Comparison of ENCODE assay signal across 24 cellular contexts in genomic region chr3:52693071-52693470, GRCh38. TPM values are rescaled to one million over a fixed set of nuclear protein-coding genes. Genes with fewer than 3 reads are reported as not detected.
A peak's percentile ranks its signal among the peaks of the same experiment; 100 is the strongest.
DNase-seq lines count a peak whose midpoint lies in the region; ATAC-seq, FAIRE-seq and TF ChIP-seq lines count a peak whose summit lies in the region.
"Had no signal": no experiment of that assay in that cellular context is flagged by ENCODE, and none has a peak within 500 bp of the region (broad histone marks: within the 10 kb centered on the region; RNA-seq: fewer than 3 reads in every experiment).

No MANE protein-coding gene starts in this region.

- H3K4me1 ChIP-seq in smooth muscle cell (ENCODE audit: low read depth): peaks cover 2% of the 10 kb centered on the region
- H3K4me1 ChIP-seq: Peyer's patch, sigmoid colon, SJCRH30, tibial artery had no signal

- no peaks in the 10 kb centered on the region for H3K27me3 Mint-ChIP-seq in activated T-cell treated with anti-CD3 and anti-CD28 coated beads, Interleukin-2, amount 50 U/mL, for 72 hours (ENCODE audit: low read depth)
- H3K27me3 Mint-ChIP-seq in T-cell: no peaks in the 10 kb centered on the region
- no peaks in the 10 kb centered on the region for H3K27me3 Mint-ChIP-seq in central memory CD8-positive, alpha-beta T cell
- H3K27me3 Mint-ChIP-seq: CD4-positive, alpha-beta T cell had no signal

- no peaks in the 10 kb centered on the region for H3K9me3 ChIP-seq in smooth muscle cell (replicated peaks; ENCODE audit: low read depth)
- H3K9me3 ChIP-seq: body of pancreas, Peyer's patch, sigmoid colon, SJCRH30, tibial artery had no signal

- H3K9ac ChIP-seq in smooth muscle cell (ENCODE audit: low read depth): no peak overlapping the region

- H4K20me1 ChIP-seq in smooth muscle cell (ENCODE audit: low read depth): peaks cover 14% of the 10 kb centered on the region

- no peak overlapping the region for H3K4me3 ChIP-seq in smooth muscle cell
- H3K4me3 ChIP-seq: body of pancreas, Peyer's patch, sigmoid colon, SJCRH30, tibial artery had no signal

- H2AFZ ChIP-seq in smooth muscle cell (ENCODE audit: low read depth): no peak overlapping the region

- peaks cover 24% of the 10 kb centered on the region for H3K79me2 ChIP-seq in smooth muscle cell (ENCODE audit: low read depth)

- peaks cover 55% of the 10 kb centered on the region for H3F3A ChIP-seq in smooth muscle cell (ENCODE audit: low read depth)

- peaks cover 46% of the 10 kb centered on the region for H3K36me3 ChIP-seq in smooth muscle cell (ENCODE audit: low read depth)

- no peak for ATAC-seq in activated T-cell treated with anti-CD3 and anti-CD28 coated beads, Interleukin-2, amount 50 U/mL, for 72 hours (replicated peaks in 1 of 2)
- no peak for ATAC-seq in T-cell (replicated peaks in 1 of 4)
- ATAC-seq in central memory CD8-positive, alpha-beta T cell (replicated peaks; ENCODE audit: extremely low read depth, poor library complexity, severe bottlenecking): no peak
- ATAC-seq: body of pancreas had no signal

- H3K27ac Mint-ChIP-seq in activated T-cell treated with anti-CD3 and anti-CD28 coated beads, Interleukin-2, amount 50 U/mL, for 72 hours: peak overlapping the region; percentile 25
- H3K27ac Mint-ChIP-seq in T-cell: peak overlapping the region; percentile 17 to 32
- H3K27ac Mint-ChIP-seq in central memory CD8-positive, alpha-beta T cell (ENCODE audit: low read depth): peak overlapping the region; percentile 75
- H3K27ac Mint-ChIP-seq: CD4-positive, alpha-beta T cell had no signal

- peak overlapping the region in 1 of 2 donors; percentile 10 for H3K4me3 Mint-ChIP-seq in activated T-cell treated with anti-CD3 and anti-CD28 coated beads, Interleukin-2, amount 50 U/mL, for 72 hours
- H3K4me3 Mint-ChIP-seq in T-cell: no peak overlapping the region
- H3K4me3 Mint-ChIP-seq in central memory CD8-positive, alpha-beta T cell: no peak overlapping the region
- H3K4me3 Mint-ChIP-seq: CD4-positive, alpha-beta T cell; H9 had no signal

- peaks cover 75% of the 10 kb centered on the region for H3K4me1 Mint-ChIP-seq in activated T-cell treated with anti-CD3 and anti-CD28 coated beads, Interleukin-2, amount 50 U/mL, for 72 hours (ENCODE audit: low read depth)
- peaks cover 0 to 16% (median 15%) of the 10 kb centered on the region in 3 donors for H3K4me1 Mint-ChIP-seq in T-cell
- H3K4me1 Mint-ChIP-seq in central memory CD8-positive, alpha-beta T cell: peaks cover 6% of the 10 kb centered on the region

- CTCF ChIA-PET in T-cell (lab: Charles Lee): interaction anchor here (0.6 to 0.7 kb wide), 3 partner anchors 22 to 691 kb away, joined by 4 to 6 read pairs (median 4); no protein-coding TSS in a partner anchor

- no peak for TF ChIP-seq CTCF in smooth muscle cell (IDR thresholded peaks at IDR 0.05; ENCODE audit: borderline replicate concordance, insufficient read depth, poor library complexity, severe bottlenecking)

- no peak overlapping the region for H3K4me2 ChIP-seq in smooth muscle cell

- FAIRE-seq in HTR-8/SVneo (lab: Jason Lieb, UNC): no peak

- peaks cover 24 to 62% of the 10 kb centered on the region in 2 donors for H3K36me3 Mint-ChIP-seq in activated T-cell treated with anti-CD3 and anti-CD28 coated beads, Interleukin-2, amount 50 U/mL, for 72 hours (ENCODE audit: insufficient read depth in 2 of 2)
- peaks cover 71% of the 10 kb centered on the region for H3K36me3 Mint-ChIP-seq in T-cell
- H3K36me3 Mint-ChIP-seq in central memory CD8-positive, alpha-beta T cell (ENCODE audit: insufficient read depth): peaks cover 78% of the 10 kb centered on the region

- POLR2A ChIA-PET in T-cell (lab: Charles Lee): interaction anchor here (0.5 kb wide), 2 partner anchors 14 to 56 kb away, joined by 3 to 4 read pairs; no protein-coding TSS in a partner anchor

- H3K9me3 Mint-ChIP-seq in activated T-cell treated with anti-CD3 and anti-CD28 coated beads, Interleukin-2, amount 50 U/mL, for 72 hours: no peaks in the 10 kb centered on the region
- H3K9me3 Mint-ChIP-seq in T-cell: no peaks in the 10 kb centered on the region
- H3K9me3 Mint-ChIP-seq in central memory CD8-positive, alpha-beta T cell: no peaks in the 10 kb centered on the region
- H3K9me3 Mint-ChIP-seq: CD4-positive, alpha-beta T cell; H9 had no signal

- H3K27me3 ChIP-seq in smooth muscle cell (ENCODE audit: low read depth): no peaks in the 10 kb centered on the region
- H3K27me3 ChIP-seq: body of pancreas, Peyer's patch, sigmoid colon, SJCRH30, tibial artery had no signal

- no peak for DNase-seq in activated T-cell treated with anti-CD3 and anti-CD28 coated beads, Interleukin-2, amount 50 U/mL, for 72 hours
- DNase-seq in activated T-cell treated with anti-CD3 and anti-CD28 coated beads, Interleukin-2, amount 50 U/mL, for 1 hour: no peak
- DNase-seq in T-cell: no peak
- DNase-seq in central memory CD8-positive, alpha-beta T cell (ENCODE audit: low spot score in 2 of 2): no peak
- DNase-seq in smooth muscle cell (lab: John Stamatoyannopoulos, UW; ENCODE audit: unreplicated experiment): no peak
- no peak for DNase-seq in HTR-8/SVneo (ENCODE audit: insufficient read length, low spot score)
- no peak for DNase-seq in NCI-H1694 treated with DMSO at 0.1 percent for 48 hours (lab: John Stamatoyannopoulos, UW)
- no peak for DNase-seq in stimulated activated CD4-positive, alpha-beta T cell treated with anti-CD3 and anti-CD28 coated beads, Interleukin-15, amount 100 ng/mL, for 24 hours
- DNase-seq: activated CD4-positive, CD25-positive, alpha-beta regulatory T cell; activated gamma-delta T cell treated with Interleukin-2 at 50 U/mL for 16 hours; body of pancreas; CD4-positive, alpha-beta T cell; effector memory CD4-positive, alpha-beta T cell; H9; mammary epithelial cell; NCI-H2029; NCI-H446; Peyer's patch; posterior cingulate gyrus; sigmoid colon; SJCRH30; stimulated activated naive CD4-positive, alpha-beta T cell treated with Interleukin-2 at 50 U/mL for 16 hours; T-helper 9 cell; tibial artery had no signal

- H3K27ac ChIP-seq in smooth muscle cell (ENCODE audit: low read depth): peak overlapping the region; percentile 58
- H3K27ac ChIP-seq: Peyer's patch, sigmoid colon, SJCRH30, tibial artery had no signal

RNA-seq across cellular contexts. Expression of gene GNL3, which starts 7.2 kb away (rescaled TPM):
- 100 to 1,000 TPM; 131 to 158 TPM for total RNA-seq in activated T-cell treated with anti-CD3 and anti-CD28 coated beads, Interleukin-2, amount 50 U/mL, for 72 hours
- total RNA-seq in T-cell (100 to 1,000 TPM in 2 of 5 donors, 10 to 100 TPM in 3; 77.1 to 110 (median 86.6) TPM), smooth muscle cell (131 and 146 TPM in 2 replicates)
- polyA plus RNA-seq in smooth muscle cell: 89.4 and 106 TPM in 2 replicates

RNA-seq across cellular contexts. Expression of gene PBRM1, which starts 7.4 kb away (rescaled TPM):
- total RNA-seq in activated T-cell treated with anti-CD3 and anti-CD28 coated beads, Interleukin-2, amount 50 U/mL, for 72 hours: 10 to 100 TPM; 66.2 to 66.7 TPM
- total RNA-seq in T-cell (10 to 100 TPM; 57.4 to 73.3 (median 63.3) TPM), smooth muscle cell (56.4 and 62.8 TPM in 2 replicates)
- polyA plus RNA-seq in smooth muscle cell: 27.6 and 28.9 TPM in 2 replicates

RNA-seq across cellular contexts. Expression of gene GLT8D1, which starts 12.5 kb away (rescaled TPM):
- total RNA-seq in activated T-cell treated with anti-CD3 and anti-CD28 coated beads, Interleukin-2, amount 50 U/mL, for 72 hours: 10 to 100 TPM; 37.8 to 38.3 TPM
- total RNA-seq in T-cell: 10 to 100 TPM; 21.0 to 47.0 (median 39.1) TPM
- total RNA-seq in smooth muscle cell: 110 and 151 TPM in 2 replicates
- polyA plus RNA-seq in smooth muscle cell: 126 and 133 TPM in 2 replicates

RNA-seq across cellular contexts. Expression of gene SPCS1, which starts 12.8 kb away (rescaled TPM):
- total RNA-seq in activated T-cell treated with anti-CD3 and anti-CD28 coated beads, Interleukin-2, amount 50 U/mL, for 72 hours: 100 to 1,000 TPM; 100 to 111 TPM
- total RNA-seq in T-cell: 10 to 100 TPM; 61.8 to 85.8 (median 81.3) TPM
- 301 and 409 TPM in 2 replicates for total RNA-seq in smooth muscle cell
- polyA plus RNA-seq in smooth muscle cell: 328 and 329 TPM in 2 replicates

Comparison
In these comparisons a context has a peak if more than half of its experiments do, and no peak if none do; other contexts are left out.
1. H3K27ac Mint-ChIP-seq: peak in every context shown above with its lines; median percentile 75 in central memory CD8-positive, alpha-beta T cell; 25 in activated T-cell treated with anti-CD3 and anti-CD28 coated beads, Interleukin-2, amount 50 U/mL, for 72 hours; 24 in T-cell.